Comparison of ENCODE assay signal across 1 cellular context in the genomic region with DNA sequence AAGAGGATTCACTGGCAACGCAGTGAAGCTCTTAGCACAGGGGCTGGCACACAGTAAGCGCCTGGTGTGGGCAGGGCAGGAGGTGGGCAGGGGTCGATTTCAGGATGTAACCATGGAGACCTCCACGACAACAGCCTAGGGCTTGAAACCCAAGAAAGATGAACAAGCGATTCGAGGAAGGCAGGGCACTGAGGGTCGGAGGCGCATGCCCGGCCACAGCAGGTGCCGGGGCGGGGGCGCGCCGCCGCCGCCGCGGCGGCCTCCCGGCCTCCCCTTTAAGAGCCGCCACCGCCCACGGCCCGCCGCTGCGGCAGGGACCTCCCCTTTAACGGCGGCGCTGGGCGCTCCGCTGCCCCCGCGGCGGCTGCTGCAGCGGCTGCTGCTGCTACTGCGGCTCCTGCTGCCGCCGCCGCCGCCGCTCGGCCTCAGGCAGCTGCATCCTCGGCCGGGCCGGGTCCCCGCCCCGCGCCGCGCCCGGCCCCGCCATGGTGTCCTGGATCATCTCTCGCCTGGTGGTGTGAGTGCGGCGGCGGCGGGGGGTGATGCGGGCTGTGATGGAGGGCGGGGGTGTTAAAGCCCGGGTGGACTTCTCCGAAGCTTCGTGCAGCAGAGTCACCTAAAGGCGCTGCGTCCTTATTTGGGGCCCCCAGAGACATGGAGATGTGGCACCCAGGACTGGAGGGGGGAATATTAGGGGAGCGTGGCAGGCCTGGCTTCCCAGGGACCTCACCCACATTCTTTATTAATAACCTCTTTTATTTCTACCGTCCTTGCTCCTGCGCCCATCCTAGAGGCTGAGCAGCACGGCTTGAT.
TF ChIP-seq lines count a peak whose summit lies in the region.

A gene with protein sequence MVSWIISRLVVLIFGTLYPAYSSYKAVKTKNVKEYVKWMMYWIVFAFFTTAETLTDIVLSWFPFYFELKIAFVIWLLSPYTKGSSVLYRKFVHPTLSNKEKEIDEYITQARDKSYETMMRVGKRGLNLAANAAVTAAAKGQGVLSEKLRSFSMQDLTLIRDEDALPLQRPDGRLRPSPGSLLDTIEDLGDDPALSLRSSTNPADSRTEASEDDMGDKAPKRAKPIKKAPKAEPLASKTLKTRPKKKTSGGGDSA (plus strand): TSS at position 334 of the 813 bp plus-strand sequence. CDS start 152 bp downstream, at position 486.

TF ChIP-seq in K562, 482 proteins besides CTCF, POLR2A, EP300 and RAD21 (continued from another document):
- no peak for TF ChIP-seq MXI1 (IDR thresholded peaks at IDR 0.05; ENCODE audit: low read depth, low read length)
- no peak for TF ChIP-seq ARNT (IDR thresholded peaks at IDR 0.05)
- no peak for TF ChIP-seq GTF2E2 (tag; IDR thresholded peaks at IDR 0.05)
- TF ChIP-seq, protein P1, sequence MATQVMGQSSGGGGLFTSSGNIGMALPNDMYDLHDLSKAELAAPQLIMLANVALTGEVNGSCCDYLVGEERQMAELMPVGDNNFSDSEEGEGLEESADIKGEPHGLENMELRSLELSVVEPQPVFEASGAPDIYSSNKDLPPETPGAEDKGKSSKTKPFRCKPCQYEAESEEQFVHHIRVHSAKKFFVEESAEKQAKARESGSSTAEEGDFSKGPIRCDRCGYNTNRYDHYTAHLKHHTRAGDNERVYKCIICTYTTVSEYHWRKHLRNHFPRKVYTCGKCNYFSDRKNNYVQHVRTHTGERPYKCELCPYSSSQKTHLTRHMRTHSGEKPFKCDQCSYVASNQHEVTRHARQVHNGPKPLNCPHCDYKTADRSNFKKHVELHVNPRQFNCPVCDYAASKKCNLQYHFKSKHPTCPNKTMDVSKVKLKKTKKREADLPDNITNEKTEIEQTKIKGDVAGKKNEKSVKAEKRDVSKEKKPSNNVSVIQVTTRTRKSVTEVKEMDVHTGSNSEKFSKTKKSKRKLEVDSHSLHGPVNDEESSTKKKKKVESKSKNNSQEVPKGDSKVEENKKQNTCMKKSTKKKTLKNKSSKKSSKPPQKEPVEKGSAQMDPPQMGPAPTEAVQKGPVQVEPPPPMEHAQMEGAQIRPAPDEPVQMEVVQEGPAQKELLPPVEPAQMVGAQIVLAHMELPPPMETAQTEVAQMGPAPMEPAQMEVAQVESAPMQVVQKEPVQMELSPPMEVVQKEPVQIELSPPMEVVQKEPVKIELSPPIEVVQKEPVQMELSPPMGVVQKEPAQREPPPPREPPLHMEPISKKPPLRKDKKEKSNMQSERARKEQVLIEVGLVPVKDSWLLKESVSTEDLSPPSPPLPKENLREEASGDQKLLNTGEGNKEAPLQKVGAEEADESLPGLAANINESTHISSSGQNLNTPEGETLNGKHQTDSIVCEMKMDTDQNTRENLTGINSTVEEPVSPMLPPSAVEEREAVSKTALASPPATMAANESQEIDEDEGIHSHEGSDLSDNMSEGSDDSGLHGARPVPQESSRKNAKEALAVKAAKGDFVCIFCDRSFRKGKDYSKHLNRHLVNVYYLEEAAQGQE (CRISPR knock-in tag; IDR thresholded peaks at IDR 0.05; ENCODE audit: low read depth) = no peak
- no peak for TF ChIP-seq EHMT2 (IDR thresholded peaks at IDR 0.05)
- no peak for TF ChIP-seq ASH1L (IDR thresholded peaks at IDR 0.05; ENCODE audit: borderline replicate concordance, low read depth, partially characterized antibody)
- TF ChIP-seq SRSF7 (optimal IDR thresholded peaks at IDR 0.05; ENCODE audit: low read depth, low read length) = no peak
- no peak for TF ChIP-seq MCM7 (IDR thresholded peaks at IDR 0.05)
- peak in 1 of 3 experiments; percentile 6 for TF ChIP-seq YY1 (IDR thresholded peaks at IDR 0.05; ENCODE audit: borderline replicate concordance in 1 of 3, control insufficient read depth in 1 of 3, extremely low read depth in 1 of 3, insufficient read depth in 3 of 3, insufficient read length in 1 of 3, insufficient replicate concordance in 2 of 3, low read depth in 1 of 3, low read length in 2 of 3)
- no peak for TF ChIP-seq RBBP5 (IDR thresholded peaks at IDR 0.05; ENCODE audit: borderline replicate concordance, insufficient read depth, low read length, poor library complexity, severe bottlenecking)
- no peak for TF ChIP-seq TFAM (CRISPR knock-in tag; conservative IDR thresholded peaks at IDR 0.05)
- TF ChIP-seq FOSL1 (tag; conservative IDR thresholded peaks at IDR 0.05) = no peak
- TF ChIP-seq ZNF696 (CRISPR knock-in tag; conservative IDR thresholded peaks at IDR 0.05) = no peak
- peak in 1 of 2 experiments; percentile 55; a peak in 1 of 4 replicates for TF ChIP-seq NONO (IDR thresholded peaks at IDR 0.05; ENCODE audit: low read depth in 2 of 2, low read length in 1 of 2)
- no peak for TF ChIP-seq HLTF (IDR thresholded peaks at IDR 0.05)
- TF ChIP-seq, protein P2, sequence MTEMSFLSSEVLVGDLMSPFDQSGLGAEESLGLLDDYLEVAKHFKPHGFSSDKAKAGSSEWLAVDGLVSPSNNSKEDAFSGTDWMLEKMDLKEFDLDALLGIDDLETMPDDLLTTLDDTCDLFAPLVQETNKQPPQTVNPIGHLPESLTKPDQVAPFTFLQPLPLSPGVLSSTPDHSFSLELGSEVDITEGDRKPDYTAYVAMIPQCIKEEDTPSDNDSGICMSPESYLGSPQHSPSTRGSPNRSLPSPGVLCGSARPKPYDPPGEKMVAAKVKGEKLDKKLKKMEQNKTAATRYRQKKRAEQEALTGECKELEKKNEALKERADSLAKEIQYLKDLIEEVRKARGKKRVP (CRISPR knock-in tag; IDR thresholded peaks at IDR 0.05) = no peak
- TF ChIP-seq, protein P3, sequence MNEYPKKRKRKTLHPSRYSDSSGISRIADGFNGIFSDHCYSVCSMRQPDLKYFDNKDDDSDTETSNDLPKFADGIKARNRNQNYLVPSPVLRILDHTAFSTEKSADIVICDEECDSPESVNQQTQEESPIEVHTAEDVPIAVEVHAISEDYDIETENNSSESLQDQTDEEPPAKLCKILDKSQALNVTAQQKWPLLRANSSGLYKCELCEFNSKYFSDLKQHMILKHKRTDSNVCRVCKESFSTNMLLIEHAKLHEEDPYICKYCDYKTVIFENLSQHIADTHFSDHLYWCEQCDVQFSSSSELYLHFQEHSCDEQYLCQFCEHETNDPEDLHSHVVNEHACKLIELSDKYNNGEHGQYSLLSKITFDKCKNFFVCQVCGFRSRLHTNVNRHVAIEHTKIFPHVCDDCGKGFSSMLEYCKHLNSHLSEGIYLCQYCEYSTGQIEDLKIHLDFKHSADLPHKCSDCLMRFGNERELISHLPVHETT (CRISPR knock-in tag; conservative IDR thresholded peaks at IDR 0.05 in 1 of 2, IDR thresholded peaks at IDR 0.05 in 1 of 2) = no peak
- TF ChIP-seq NFATC3 (IDR thresholded peaks at IDR 0.05) = no peak
- no peak for TF ChIP-seq ZNF384 (IDR thresholded peaks at IDR 0.05; ENCODE audit: low read depth, low read length)
- TF ChIP-seq WHSC1 (IDR thresholded peaks at IDR 0.05; ENCODE audit: low read length) = no peak
- no peak for TF ChIP-seq NFIC (IDR thresholded peaks at IDR 0.05)
- TF ChIP-seq SNIP1 (IDR thresholded peaks at IDR 0.05; ENCODE audit: low read depth) = no peak
- no peak for TF ChIP-seq SP2 (IDR thresholded peaks at IDR 0.05; ENCODE audit: extremely low read depth, low read depth, low read length, poor library complexity, severe bottlenecking)
- TF ChIP-seq CREM (IDR thresholded peaks at IDR 0.05; ENCODE audit: low read depth) = no peak
- TF ChIP-seq, protein P4, sequence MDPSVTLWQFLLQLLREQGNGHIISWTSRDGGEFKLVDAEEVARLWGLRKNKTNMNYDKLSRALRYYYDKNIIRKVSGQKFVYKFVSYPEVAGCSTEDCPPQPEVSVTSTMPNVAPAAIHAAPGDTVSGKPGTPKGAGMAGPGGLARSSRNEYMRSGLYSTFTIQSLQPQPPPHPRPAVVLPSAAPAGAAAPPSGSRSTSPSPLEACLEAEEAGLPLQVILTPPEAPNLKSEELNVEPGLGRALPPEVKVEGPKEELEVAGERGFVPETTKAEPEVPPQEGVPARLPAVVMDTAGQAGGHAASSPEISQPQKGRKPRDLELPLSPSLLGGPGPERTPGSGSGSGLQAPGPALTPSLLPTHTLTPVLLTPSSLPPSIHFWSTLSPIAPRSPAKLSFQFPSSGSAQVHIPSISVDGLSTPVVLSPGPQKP (CRISPR knock-in tag; IDR thresholded peaks at IDR 0.05) = no peak
- TF ChIP-seq, protein P5, sequence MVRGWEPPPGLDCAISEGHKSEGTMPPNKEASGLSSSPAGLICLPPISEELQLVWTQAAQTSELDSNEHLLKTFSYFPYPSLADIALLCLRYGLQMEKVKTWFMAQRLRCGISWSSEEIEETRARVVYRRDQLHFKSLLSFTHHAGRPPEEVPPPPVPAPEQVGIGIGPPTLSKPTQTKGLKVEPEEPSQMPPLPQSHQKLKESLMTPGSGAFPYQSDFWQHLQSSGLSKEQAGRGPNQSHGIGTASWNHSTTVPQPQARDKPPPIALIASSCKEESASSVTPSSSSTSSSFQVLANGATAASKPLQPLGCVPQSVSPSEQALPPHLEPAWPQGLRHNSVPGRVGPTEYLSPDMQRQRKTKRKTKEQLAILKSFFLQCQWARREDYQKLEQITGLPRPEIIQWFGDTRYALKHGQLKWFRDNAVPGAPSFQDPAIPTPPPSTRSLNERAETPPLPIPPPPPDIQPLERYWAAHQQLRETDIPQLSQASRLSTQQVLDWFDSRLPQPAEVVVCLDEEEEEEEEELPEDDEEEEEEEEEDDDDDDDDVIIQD (CRISPR knock-in tag; IDR thresholded peaks at IDR 0.05) = no peak
- TF ChIP-seq ZNF143 (CRISPR knock-in tag; IDR thresholded peaks at IDR 0.05) = no peak
- no peak for TF ChIP-seq PHTF2 (CRISPR knock-in tag; IDR thresholded peaks at IDR 0.05)
- TF ChIP-seq THRAP3 (IDR thresholded peaks at IDR 0.05; ENCODE audit: borderline replicate concordance) = no peak
- peak; percentile 52 for TF ChIP-seq HMGN3 (IDR thresholded peaks at IDR 0.05; ENCODE audit: borderline replicate concordance, extremely low read depth, insufficient read length, low read depth, low read length)
- no peak for TF ChIP-seq MEF2D (tag; conservative IDR thresholded peaks at IDR 0.05; ENCODE audit: low read depth)
